In genomic region chr7:128869138-128869943, GRCh38 we compare ENCODE assay signal across 8 cellular contexts. TPM values are rescaled to one million over a fixed set of nuclear protein-coding genes. Genes with fewer than 3 reads are reported as not detected.
DNase-seq lines count a peak whose midpoint lies in the region; ATAC-seq and TF ChIP-seq lines count a peak whose summit lies in the region.

No MANE protein-coding gene starts in this region.

- H3K27me3 Mint-ChIP-seq in WTC11 (ENCODE audit: low read depth) = peaks cover 49% of the 10 kb centered on the region

- TF ChIP-seq CTCF in WTC11 (IDR thresholded peaks at IDR 0.05) (no peak), coronary artery (IDR thresholded peaks at IDR 0.05) (no peak), lower leg skin (IDR thresholded peaks at IDR 0.05) (no peak)

- peaks cover 9% of the 10 kb centered on the region for H3K36me3 Mint-ChIP-seq in WTC11

- POLR2A ChIA-PET in WTC11 (lab: Charles Lee) = interaction anchor here (0.7 kb wide), 1 partner anchor 42 kb away, joined by 3 read pairs; no protein-coding TSS in a partner anchor

- H3K27ac ChIP-seq in HUES6 (ENCODE audit: low read depth, low read length) (no peak overlapping the region), coronary artery (no peak overlapping the region)

- 0 to 3% methylated on average over 3 to 25 of the region's 86 CpGs for WGBS in lower leg skin, 2 donors

- peak overlapping the region; percentile 18 for H3K9ac ChIP-seq in HUES6 (ENCODE audit: low read length)

- peaks cover 13% of the 10 kb centered on the region for H3K36me3 ChIP-seq in HUES6 (ENCODE audit: control insufficient read depth, insufficient read depth, low read length)

- H3K4me1 Mint-ChIP-seq in WTC11 = peaks cover 20% of the 10 kb centered on the region

- no peak overlapping the region for H3K27ac Mint-ChIP-seq in WTC11

- peak overlapping the region; percentile 66 for H3K4me3 Mint-ChIP-seq in WTC11

- H3K9me3 ChIP-seq in HUES6 (ENCODE audit: control insufficient read depth, insufficient read depth, low read depth, low read length) = no peaks in the 10 kb centered on the region

- peak; percentile 56 for ATAC-seq in WTC11

- intact Hi-C loops in lower leg skin (cut with DNase I; ENCODE audit: low total_unique reads) = no loop called here

- H3K9me3 Mint-ChIP-seq in WTC11 = no peaks in the 10 kb centered on the region

- CTCF ChIA-PET in WTC11 (lab: Charles Lee) = interaction anchor here (0.6 to 4.5 kb wide), 8 partner anchors 9 to 509 kb away, joined by 3 to 44 read pairs (median 7); no protein-coding TSS in a partner anchor

- peaks cover 19% of the 10 kb centered on the region for H3K4me1 ChIP-seq in HUES6 (ENCODE audit: control insufficient read depth, insufficient read depth, low read length)

- TF ChIP-seq POLR2A in GM19193 (IDR thresholded peaks at IDR 0.05; ENCODE audit: extremely low read depth, insufficient read depth, insufficient read length) (peak; percentile 27), lower leg skin (IDR thresholded peaks at IDR 0.05) (no peak)

- H3K27me3 ChIP-seq in HUES6 (ENCODE audit: control insufficient read depth, insufficient read depth, low read length) = peaks cover 45% of the 10 kb centered on the region

- peak overlapping the region; percentile 82 for H3K4me3 ChIP-seq in HUES6 (ENCODE audit: low read depth, low read length)
- peak overlapping the region; percentile 80 for H3K4me3 ChIP-seq in coronary artery
- peak overlapping the region; percentile 38 for H3K4me3 ChIP-seq in lower leg skin (ENCODE audit: low read depth, poor library complexity, severe bottlenecking)

- DNase-seq in C1 segment of cervical spinal cord (lab: John Stamatoyannopoulos, UW) = peak in 8 of 14 donors; percentile 6 to 66 (median 24)
- peak; percentile 62 for DNase-seq in WTC11 (ENCODE audit: low spot score)
- no peak for DNase-seq in coronary artery (ENCODE audit: low spot score)
- DNase-seq in lower leg skin (ENCODE audit: low spot score in 2 of 2) = peak in 1 of 2 donors; percentile 91
- DNase-seq in stimulated activated CD8-positive, alpha-beta memory T cell treated with anti-CD3 and anti-CD28 coated beads, Interleukin-15, amount 100 ng/mL, for 48 hours (ENCODE audit: low read depth in 2 of 2) = peak; percentile 26 to 40
- no peak for DNase-seq in cerebellum (ENCODE audit: low spot score)

TF ChIP-seq in WTC11, 78 proteins besides CTCF, POLR2A, EP300 and RAD21:
- TF ChIP-seq E2F4 (CRISPR knock-in tag; IDR thresholded peaks at IDR 0.05; ENCODE audit: borderline replicate concordance, low read depth) = 0 out of 2 replicates have a peak, but pooled peaks have one; percentile 39
- TF ChIP-seq ZNF671 (CRISPR knock-in tag; IDR thresholded peaks at IDR 0.05) = no peak
- TF ChIP-seq ZNF416 (CRISPR knock-in tag; IDR thresholded peaks at IDR 0.05) = no peak
- TF ChIP-seq IRF1 (CRISPR knock-in tag; IDR thresholded peaks at IDR 0.05) = 0 out of 2 replicates have a peak, but pooled peaks have one; percentile 52
- peak; percentile 88; the same call in 1 of the 2 replicates for TF ChIP-seq ELF4 (CRISPR knock-in tag; IDR thresholded peaks at IDR 0.05; ENCODE audit: low read depth)
- peak; percentile 64; the same call in 1 of the 2 replicates for TF ChIP-seq RELA (CRISPR knock-in tag; IDR thresholded peaks at IDR 0.05; ENCODE audit: borderline replicate concordance)
- 0 out of 2 replicates have a peak, but pooled peaks have one; percentile 45 for TF ChIP-seq ZBTB43 (CRISPR knock-in tag; IDR thresholded peaks at IDR 0.05)
- no peak for TF ChIP-seq E2F1 (CRISPR knock-in tag; IDR thresholded peaks at IDR 0.05)
- TF ChIP-seq NFE2L1 (CRISPR knock-in tag; IDR thresholded peaks at IDR 0.05) = no peak
- no peak for TF ChIP-seq ZNF263 (CRISPR knock-in tag; IDR thresholded peaks at IDR 0.05; ENCODE audit: low read depth)
- TF ChIP-seq ZNF423 (CRISPR knock-in tag; IDR thresholded peaks at IDR 0.05) = peak; percentile 68
- peak; percentile 40; the same call in 1 of the 2 replicates for TF ChIP-seq FOXP1 (CRISPR knock-in tag; IDR thresholded peaks at IDR 0.05; ENCODE audit: borderline replicate concordance)
- TF ChIP-seq ZNF121 (CRISPR knock-in tag; IDR thresholded peaks at IDR 0.05) = 0 out of 2 replicates have a peak, but pooled peaks have one; percentile 16
- TF ChIP-seq ZMAT4 (CRISPR knock-in tag; IDR thresholded peaks at IDR 0.05) = no peak
- 0 out of 2 replicates have a peak, but pooled peaks have one; percentile 62 for TF ChIP-seq FOXP4 (CRISPR knock-in tag; IDR thresholded peaks at IDR 0.05)
- TF ChIP-seq CREB1 (CRISPR knock-in tag; IDR thresholded peaks at IDR 0.05) = no peak
- no peak for TF ChIP-seq MYBL2 (CRISPR knock-in tag; IDR thresholded peaks at IDR 0.05)
- TF ChIP-seq ESRRA (CRISPR knock-in tag; IDR thresholded peaks at IDR 0.05; ENCODE audit: borderline replicate concordance) = no peak
- peak; percentile 13; the same call in 1 of the 2 replicates for TF ChIP-seq ZNF317 (CRISPR knock-in tag; IDR thresholded peaks at IDR 0.05; ENCODE audit: borderline replicate concordance, low read depth)
- TF ChIP-seq SMAD3 (CRISPR knock-in tag; IDR thresholded peaks at IDR 0.05; ENCODE audit: borderline replicate concordance) = no peak

RNA-seq across cellular contexts. Expression of gene ATP6V1F, which starts 6.7 kb away (rescaled TPM):
- 117 to 121 TPM (median 120 TPM) in 3 replicates for total RNA-seq in WTC11 (2021)
- 100 to 1,000 TPM in 3 of 4 donors, 10 to 100 TPM in 1; 71.3 to 165 (median 137) TPM for total RNA-seq in lower leg skin
- total RNA-seq in cerebellum = 58.4 TPM

RNA-seq across cellular contexts. Expression of gene FLNC, which starts 39.1 kb away (rescaled TPM):
- 6.3 to 8.0 TPM (median 6.8 TPM) in 3 replicates for total RNA-seq in WTC11 (2021)
- total RNA-seq in lower leg skin = 10 to 100 TPM in 1 of 4 donors, 1 to 10 TPM in 3; 5.0 to 11.1 (median 6.2) TPM
- 43.4 TPM for total RNA-seq in cerebellum

RNA-seq across cellular contexts. Expression of gene KCP, which starts 41.2 kb away (rescaled TPM):
- total RNA-seq in WTC11 (2021) = 2.5 to 2.9 TPM (median 2.7 TPM) in 3 replicates
- under 1 TPM in 3 of 4 donors, not detected in 1; 0.07 to 0.68 (median 0.21) TPM for total RNA-seq in lower leg skin
- 3.4 TPM for total RNA-seq in cerebellum

Comparison
In these comparisons a context has a peak if more than half of its experiments do, and no peak if none do; other contexts are left out.
1. DNase-seq: peak in C1 segment of cervical spinal cord (8 of 14), WTC11 (single experiment) and stimulated activated CD8-positive, alpha-beta memory T cell treated with anti-CD3 and anti-CD28 coated beads, Interleukin-15, amount 100 ng/mL, for 48 hours (2 of 2); none in coronary artery (single experiment) and cerebellum (single experiment).
2. Peak in every context shown above with its lines, with median percentiles within 50 percentile points of each other: H3K4me3 ChIP-seq.